Comparison of ENCODE assay signal across 12 cellular contexts in the genomic region with DNA sequence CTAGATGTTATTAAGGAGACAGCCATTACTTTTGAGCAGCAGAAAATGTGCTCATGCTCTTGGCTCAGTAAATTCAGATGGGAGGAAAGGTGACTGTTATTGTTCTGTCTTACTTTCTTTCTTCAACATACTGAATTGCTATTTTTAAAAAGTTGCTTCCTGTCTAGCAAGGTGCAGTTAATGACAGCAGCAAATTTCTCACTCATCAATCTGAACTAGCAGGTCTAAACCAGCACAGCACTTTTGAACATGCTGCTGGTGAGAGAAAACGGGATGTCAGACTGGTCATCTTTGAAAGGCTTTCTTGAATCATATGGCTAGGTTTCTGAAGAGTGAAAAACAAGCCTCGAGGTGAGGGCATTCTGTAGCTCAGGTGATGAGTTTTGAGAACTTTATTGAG.
DNase-seq lines count a peak whose midpoint lies in the region; ATAC-seq and TF ChIP-seq lines count a peak whose summit lies in the region.
"Had no signal": no experiment of that assay in that cellular context is flagged by ENCODE, and none has a peak within 500 bp of the region (broad histone marks: within the 10 kb centered on the region; RNA-seq: fewer than 3 reads in every experiment).

No MANE protein-coding gene starts in this region.

- CTCF ChIA-PET in RWPE1 (lab: Yijun Ruan, JAX): no interaction called here

- no peak overlapping the region for H2BK5ac ChIP-seq in neuronal stem cell (ENCODE audit: low read length)

- no CpG with 5 or more reads among the region's 2 CpGs for WGBS in neuronal stem cell (ENCODE audit: extremely low coverage in 2 of 2, insufficient read length in 2 of 2, insufficient replicate concordance in 1 of 2), 2 donors

- no peaks in the 10 kb centered on the region for H3K79me1 ChIP-seq in neuronal stem cell (ENCODE audit: low read depth, low read length)

- H4K8ac ChIP-seq in neuronal stem cell (ENCODE audit: low read depth, low read length): no peak overlapping the region

- no peaks in the 10 kb centered on the region for H3K9me3 ChIP-seq in neuronal stem cell (replicated peaks in 1 of 2; ENCODE audit: control insufficient read depth in 2 of 2, insufficient read depth in 1 of 2, low read depth in 1 of 2, low read length in 2 of 2)
- H3K9me3 ChIP-seq: colonic mucosa had no signal

- peaks cover 5 to 11% of the 10 kb centered on the region in 2 donors for H3K9me3 Mint-ChIP-seq in effector memory CD8-positive, alpha-beta T cell
- H3K9me3 Mint-ChIP-seq: activated CD4-positive, alpha-beta T cell treated with anti-CD3 and anti-CD28 coated beads, Interleukin-2, amount 10 ng/mL, durations not matched to agents 7 days and 5 days had no signal

- H2AK5ac ChIP-seq in neuronal stem cell (ENCODE audit: low read depth, low read length): no peak overlapping the region

- H3K36me3 ChIP-seq in neuronal stem cell (replicated peaks in 1 of 2; ENCODE audit: control insufficient read depth in 2 of 2, insufficient read depth in 2 of 2, low read length in 2 of 2): no peaks in the 10 kb centered on the region
- H3K36me3 ChIP-seq: colonic mucosa had no signal

- H3K27me3 ChIP-seq in neuronal stem cell (ENCODE audit: control insufficient read depth in 3 of 3, insufficient read depth in 3 of 3, low read depth in 1 of 3, low read length in 3 of 3): no peaks in the 10 kb centered on the region
- H3K27me3 ChIP-seq: colonic mucosa had no signal

- H3K4me1 Mint-ChIP-seq in effector memory CD8-positive, alpha-beta T cell (ENCODE audit: low read depth in 2 of 2): no peaks in the 10 kb centered on the region
- H3K4me1 Mint-ChIP-seq: activated CD4-positive, alpha-beta T cell treated with anti-CD3 and anti-CD28 coated beads, Interleukin-2, amount 10 ng/mL, durations not matched to agents 7 days and 5 days had no signal

- H2BK120ac ChIP-seq in neuronal stem cell (ENCODE audit: low read depth, low read length): no peak overlapping the region

- no peaks in the 10 kb centered on the region for H3K4me1 ChIP-seq in neuronal stem cell (ENCODE audit: control insufficient read depth in 2 of 2, insufficient read depth in 1 of 2, low read depth in 1 of 2, low read length in 2 of 2)
- H3K4me1 ChIP-seq: colonic mucosa had no signal

- no peak overlapping the region for H3K4me3 ChIP-seq in neuronal stem cell (ENCODE audit: low read length in 2 of 2)
- H3K4me3 ChIP-seq: colonic mucosa had no signal

- no peaks in the 10 kb centered on the region for H3K36me3 Mint-ChIP-seq in effector memory CD8-positive, alpha-beta T cell (ENCODE audit: insufficient read depth)
- H3K36me3 Mint-ChIP-seq: activated naive CD8-positive, alpha-beta T cell had no signal

- no peak overlapping the region for H3K4me2 ChIP-seq in neuronal stem cell (ENCODE audit: insufficient read depth, low read length, poor library complexity, severe bottlenecking)

- DNase-seq in GM13977 (ENCODE audit: low spot score) (peak; percentile 9), RWPE1 (ENCODE audit: low spot score) (no peak), NCI-H2171 treated with DMSO at 0.1 percent for 48 hours (lab: John Stamatoyannopoulos, UW) (no peak), neuronal stem cell (ENCODE audit: low spot score) (no peak)
- DNase-seq in effector memory CD8-positive, alpha-beta T cell: no peak
- DNase-seq: activated CD4-positive, alpha-beta T cell treated with anti-CD3 and anti-CD28 coated beads, Interleukin-2, amount 10 ng/mL, durations not matched to agents 7 days and 5 days; AML-193; colonic mucosa had no signal

- no peak overlapping the region for H3K27ac Mint-ChIP-seq in effector memory CD8-positive, alpha-beta T cell
- H3K27ac Mint-ChIP-seq: activated CD4-positive, alpha-beta T cell treated with anti-CD3 and anti-CD28 coated beads, Interleukin-2, amount 10 ng/mL, durations not matched to agents 7 days and 5 days; activated naive CD8-positive, alpha-beta T cell had no signal

- in situ Hi-C loops in GM13977 (cut with MboI; ENCODE audit: low pct_unique_long_range_greater_than_20kb, low sequenced_read_pairs, unreplicated experiment): no loop called here

- H2BK12ac ChIP-seq in neuronal stem cell (ENCODE audit: low read length): no peak overlapping the region

- TF ChIP-seq CTCF in GM13977 (IDR thresholded peaks at IDR 0.05; ENCODE audit: extremely low read depth, insufficient read depth, missing control alignments): no peak
- TF ChIP-seq CTCF in RWPE1 (conservative IDR thresholded peaks at IDR 0.05; ENCODE audit: low read depth): no peak

- no peaks in the 10 kb centered on the region for H3K27me3 Mint-ChIP-seq in effector memory CD8-positive, alpha-beta T cell
- H3K27me3 Mint-ChIP-seq: activated CD4-positive, alpha-beta T cell treated with anti-CD3 and anti-CD28 coated beads, Interleukin-2, amount 10 ng/mL, durations not matched to agents 7 days and 5 days had no signal

- POLR2A ChIA-PET in RWPE1 (lab: Yijun Ruan, JAX; ENCODE audit: low non-redundant PET): no interaction called here

- no peak overlapping the region for H3K4me3 Mint-ChIP-seq in effector memory CD8-positive, alpha-beta T cell
- H3K4me3 Mint-ChIP-seq: activated CD4-positive, alpha-beta T cell treated with anti-CD3 and anti-CD28 coated beads, Interleukin-2, amount 10 ng/mL, durations not matched to agents 7 days and 5 days; activated naive CD8-positive, alpha-beta T cell had no signal

- no peak overlapping the region for H3K27ac ChIP-seq in RWPE1
- no peak overlapping the region for H3K27ac ChIP-seq in neuronal stem cell (replicated peaks; ENCODE audit: low read length)
- H3K27ac ChIP-seq: colonic mucosa had no signal

- H3K4ac ChIP-seq in neuronal stem cell (ENCODE audit: low read length): no peak overlapping the region

- no peak overlapping the region for H3K14ac ChIP-seq in neuronal stem cell (ENCODE audit: low read length)

- H2AFZ ChIP-seq in neuronal stem cell (ENCODE audit: low read length): no peak overlapping the region

- H3K23ac ChIP-seq in neuronal stem cell (ENCODE audit: low read depth, low read length, poor library complexity): no peak overlapping the region

- no peak overlapping the region for H3K18ac ChIP-seq in neuronal stem cell (ENCODE audit: low read length)

- ATAC-seq in GM19467 (IDR thresholded peaks at IDR 0.05; ENCODE audit: unreplicated experiment) (peak; percentile 57), HG02938 (IDR thresholded peaks at IDR 0.05; ENCODE audit: unreplicated experiment) (peak; percentile 39), HG03575 (IDR thresholded peaks at IDR 0.05; ENCODE audit: extremely low read depth, insufficient number of reproducible peaks, low FRiP score, unreplicated experiment) (peak; percentile 69)
- no peak for ATAC-seq in effector memory CD8-positive, alpha-beta T cell (replicated peaks)

- H3K9ac ChIP-seq in neuronal stem cell (ENCODE audit: low read depth, low read length, poor library complexity): no peak overlapping the region

- no peak overlapping the region for H2BK15ac ChIP-seq in neuronal stem cell (ENCODE audit: low read length)

- no peak overlapping the region for H4K91ac ChIP-seq in neuronal stem cell (ENCODE audit: low read depth, low read length, poor library complexity)
